In genomic region chr15:40844543-40844981, GRCh38 we compare ENCODE assay signal across 8 cellular contexts. TPM values are rescaled to one million over a fixed set of nuclear protein-coding genes. Genes with fewer than 3 reads are reported as not detected.
DNase-seq lines count a peak whose midpoint lies in the region; ATAC-seq and TF ChIP-seq lines count a peak whose summit lies in the region.

No MANE protein-coding gene starts in this region.

- peak overlapping the region; percentile 90 for H3K27ac ChIP-seq in suprapubic skin

- no peaks in the 10 kb centered on the region for H3K36me3 ChIP-seq in suprapubic skin

- peak overlapping the region; percentile 53 for H3K27ac Mint-ChIP-seq in T-helper 17 cell
- H3K27ac Mint-ChIP-seq in memory B cell, result peak overlapping the region; percentile 58

- TF ChIP-seq CTCF in suprapubic skin (IDR thresholded peaks at IDR 0.05), result no peak

- no peak for TF ChIP-seq POLR2A in suprapubic skin (IDR thresholded peaks at IDR 0.05)

- H3K36me3 Mint-ChIP-seq in T-helper 17 cell (ENCODE audit: low read depth) (no peaks in the 10 kb centered on the region), memory B cell (no peaks in the 10 kb centered on the region)

- H3K27me3 ChIP-seq in suprapubic skin, result no peaks in the 10 kb centered on the region

- H3K9me3 ChIP-seq in T-helper 17 cell (ENCODE audit: control insufficient read depth, low read length, poor library complexity, severe bottlenecking), result no peaks in the 10 kb centered on the region
- no peaks in the 10 kb centered on the region for H3K9me3 ChIP-seq in suprapubic skin

- peaks cover 51% of the 10 kb centered on the region for H3K4me1 ChIP-seq in suprapubic skin

- H3K4me1 Mint-ChIP-seq in T-helper 17 cell, result peaks cover 17% of the 10 kb centered on the region
- peaks cover 28% of the 10 kb centered on the region for H3K4me1 Mint-ChIP-seq in memory B cell

- H3K4me3 ChIP-seq in suprapubic skin, result peak overlapping the region; percentile 58

- peak overlapping the region; percentile 90 for H3K4me3 Mint-ChIP-seq in T-helper 17 cell
- peak overlapping the region; percentile 83 for H3K4me3 Mint-ChIP-seq in memory B cell

- TF ChIP-seq EP300 in suprapubic skin (IDR thresholded peaks at IDR 0.05), result no peak

- H3K27me3 Mint-ChIP-seq in T-helper 17 cell (no peaks in the 10 kb centered on the region), memory B cell (no peaks in the 10 kb centered on the region)

- no peaks in the 10 kb centered on the region for H3K9me3 Mint-ChIP-seq in memory B cell

- ATAC-seq in T-helper 17 cell (peak; percentile 72), memory B cell (ENCODE audit: low read depth) (peak; percentile 67)

- DNase-seq in DMS 273 (lab: John Stamatoyannopoulos, UW; ENCODE audit: unreplicated experiment) (peak; percentile 29), DMS 273 treated with DMSO at 0.1 percent for 48 hours (lab: John Stamatoyannopoulos, UW) (no peak), T-helper 17 cell (peak in 1 of 3 donors; percentile 20), cerebellum (ENCODE audit: low spot score) (peak; percentile 38), memory B cell (ENCODE audit: low spot score in 2 of 2) (peak in 1 of 2 donors; percentile 42), suprapubic skin (ENCODE audit: low spot score in 2 of 2) (no peak), foreskin melanocyte (no peak), mesenteric fat pad (ENCODE audit: low spot score) (no peak)

- WGBS in suprapubic skin, result 3% methylated on average over 29 of the region's 44 CpGs

RNA-seq across cellular contexts. Expression of gene SPINT1, which starts 0.7 kb away (rescaled TPM):
- total RNA-seq in T-helper 17 cell (1 to 10 TPM; 2.5 to 4.1 TPM), cerebellum (7.7 TPM), suprapubic skin (100 to 1,000 TPM; 303 to 430 (median 372) TPM), mesenteric fat pad (2.7 TPM)

RNA-seq across cellular contexts. Expression of gene PPP1R14D, which starts 16.1 kb away (rescaled TPM):
- not detected for total RNA-seq in T-helper 17 cell
- total RNA-seq in cerebellum, result not detected
- total RNA-seq in suprapubic skin, result not detected
- total RNA-seq in mesenteric fat pad, result not detected

RNA-seq across cellular contexts. Expression of gene RHOV, which starts 29.5 kb away (rescaled TPM):
- under 1 TPM in 1 of 2 donors, not detected in 1; 0.18 TPM for total RNA-seq in T-helper 17 cell
- total RNA-seq in cerebellum, result 4.3 TPM
- total RNA-seq in suprapubic skin, result 10 to 100 TPM; 46.9 to 96.3 (median 79.7) TPM
- total RNA-seq in mesenteric fat pad, result not detected

RNA-seq across cellular contexts. Expression of gene DNAJC17, which starts 37.3 kb away (rescaled TPM):
- total RNA-seq in T-helper 17 cell, result 10 to 100 TPM; 24.1 to 27.7 TPM
- total RNA-seq in cerebellum, result 15.3 TPM
- 10 to 100 TPM; 20.4 to 40.2 (median 30.3) TPM for total RNA-seq in suprapubic skin
- total RNA-seq in mesenteric fat pad, result 25.8 TPM

RNA-seq across cellular contexts. Expression of gene ZFYVE19, which starts 37.7 kb away (rescaled TPM):
- total RNA-seq in T-helper 17 cell (10 to 100 TPM; 19.5 to 22.7 TPM), cerebellum (15.4 TPM), suprapubic skin (10 to 100 TPM; 33.3 to 57.1 (median 37.9) TPM), mesenteric fat pad (9.8 TPM)

Comparison
In these comparisons a context has a peak if more than half of its experiments do, and no peak if none do; other contexts are left out.
1. DNase-seq: peak in DMS 273 (single experiment) and cerebellum (single experiment); none in DMS 273 treated with DMSO at 0.1 percent for 48 hours (single experiment), suprapubic skin (0 of 2), foreskin melanocyte (single experiment) and mesenteric fat pad (single experiment).
2. RNA of gene SPINT1, which starts 0.7 kb away (total RNA-seq): 303 to 430 TPM in suprapubic skin; 7.7 TPM in cerebellum (single experiment), 2.5 to 4.1 TPM in T-helper 17 cell and 2.7 TPM in mesenteric fat pad (single experiment); every median in the first group is over 10 times any median in the second.